ENCODE assay signal across 1 cellular context in the genomic region with DNA sequence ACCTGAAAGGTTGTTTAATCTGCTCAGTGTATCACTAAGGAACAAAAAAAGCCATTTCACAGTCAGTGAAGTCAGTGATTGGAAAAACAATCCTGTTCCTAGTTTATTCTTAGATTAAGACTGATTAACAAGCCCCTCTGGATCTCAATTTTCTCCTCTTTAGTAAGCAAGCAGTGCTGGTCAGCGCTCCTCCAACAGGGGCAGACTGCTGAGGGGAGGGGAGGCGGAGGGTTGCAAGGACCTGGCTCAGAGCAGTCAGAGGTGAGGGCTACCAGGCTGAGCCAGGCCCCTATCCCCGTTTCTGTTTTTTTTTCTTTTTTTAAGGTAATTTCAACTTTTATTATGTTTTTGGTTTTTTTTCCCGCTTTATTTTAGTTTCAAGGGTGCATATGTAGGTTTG.
TF ChIP-seq lines count a peak whose summit lies in the region.

No MANE protein-coding gene starts in this region.

TF ChIP-seq in HepG2, 621 proteins besides CTCF, POLR2A, EP300 and RAD21:
- TF ChIP-seq NFE2L2 (IDR thresholded peaks at IDR 0.05; ENCODE audit: low read length), result no peak
- TF ChIP-seq, protein P1, sequence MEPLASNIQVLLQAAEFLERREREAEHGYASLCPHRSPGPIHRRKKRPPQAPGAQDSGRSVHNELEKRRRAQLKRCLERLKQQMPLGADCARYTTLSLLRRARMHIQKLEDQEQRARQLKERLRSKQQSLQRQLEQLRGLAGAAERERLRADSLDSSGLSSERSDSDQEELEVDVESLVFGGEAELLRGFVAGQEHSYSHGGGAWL (CRISPR knock-in tag; IDR thresholded peaks at IDR 0.05), result no peak
- TF ChIP-seq ZNF614 (CRISPR knock-in tag; IDR thresholded peaks at IDR 0.05; ENCODE audit: borderline replicate concordance), result no peak
- TF ChIP-seq SP1 (IDR thresholded peaks at IDR 0.05), result no peak
- no peak for TF ChIP-seq SP1 (CRISPR knock-in tag; IDR thresholded peaks at IDR 0.05)
- TF ChIP-seq ATF5 (CRISPR knock-in tag; IDR thresholded peaks at IDR 0.05; ENCODE audit: low read depth), result no peak
- no peak for TF ChIP-seq ZNF563 (CRISPR knock-in tag; IDR thresholded peaks at IDR 0.05)
- no peak for TF ChIP-seq ZNF124 (CRISPR knock-in tag; IDR thresholded peaks at IDR 0.05)
